In the genomic region with DNA sequence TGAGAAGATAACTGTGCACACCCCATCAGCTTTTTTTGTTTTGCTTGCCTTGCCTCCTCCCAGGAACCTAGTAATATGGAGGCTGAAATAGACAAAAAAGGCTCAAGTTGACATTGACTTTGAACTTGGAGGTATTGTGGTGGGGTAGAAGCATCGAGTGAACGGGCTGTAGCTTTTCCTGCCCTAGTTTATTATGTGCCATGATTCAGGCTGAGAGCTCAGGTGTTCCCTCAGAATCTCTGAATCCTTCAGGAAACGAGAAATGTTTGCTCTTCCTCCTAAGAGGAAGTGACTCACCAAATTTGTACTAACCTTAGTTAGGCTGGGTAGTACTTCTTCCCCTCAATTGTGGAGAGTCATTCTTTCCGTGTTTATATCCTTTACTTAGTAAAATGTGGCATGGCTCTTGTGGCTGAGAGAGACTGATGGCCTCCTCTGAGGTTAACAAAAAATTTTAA, we compare ENCODE assay signal across 8 cellular contexts.
DNase-seq lines count a peak whose midpoint lies in the region; ATAC-seq and TF ChIP-seq lines count a peak whose summit lies in the region.

No MANE protein-coding gene starts in this region.

- no peak overlapping the region for H3K27ac Mint-ChIP-seq in CD14-positive monocyte

- H3K36me3 ChIP-seq in heart left ventricle (peaks cover 0 to 9% (median 1%) of the 10 kb centered on the region in 9 donors), SJSA1 (no peaks in the 10 kb centered on the region)

- H3K9me3 ChIP-seq in heart left ventricle (no peaks in the 10 kb centered on the region), SJSA1 (replicated peaks) (no peaks in the 10 kb centered on the region)

- H3K9me3 Mint-ChIP-seq in CD14-positive monocyte = peaks cover 0 to 2% (median 0%) of the 10 kb centered on the region in 7 donors

- no peaks in the 10 kb centered on the region for H3K27me3 ChIP-seq in heart left ventricle
- H3K27me3 ChIP-seq in SJSA1 (replicated peaks) = no peaks in the 10 kb centered on the region
- no peaks in the 10 kb centered on the region for H3K27me3 ChIP-seq in foreskin keratinocyte

- DNase-seq in heart left ventricle (no peak), cardiac septum (ENCODE audit: low spot score) (no peak), SJSA1 (ENCODE audit: low read depth in 1 of 2, low spot score in 2 of 2) (peak; percentile 47 to 93), foreskin keratinocyte (peak; percentile 69 to 88), substantia nigra (lab: John Stamatoyannopoulos, UW) (no peak), CD14-positive monocyte (ENCODE audit: low spot score) (no peak), lower leg skin (ENCODE audit: low spot score in 2 of 2) (no peak)

- TF ChIP-seq POLR2A in heart left ventricle (IDR thresholded peaks at IDR 0.05) = no peak
- no peak for TF ChIP-seq POLR2A in lower leg skin (IDR thresholded peaks at IDR 0.05)

- intact Hi-C loops in heart left ventricle (cut with DNase I) = loop anchor here in 1 of 10 donors (5.0 kb wide), 1 partner anchor 39 kb away; no protein-coding TSS in a partner anchor
- intact Hi-C loops in cardiac septum (cut with DNase I) = no loop called here
- intact Hi-C loops in CD14-positive monocyte (cut with micrococcal nuclease) = no loop called here
- intact Hi-C loops in lower leg skin (cut with DNase I; ENCODE audit: low total_unique reads) = no loop called here

- ATAC-seq in heart left ventricle = peak in 3 of 4 donors; percentile 71 to 84 (median 72)
- ATAC-seq in foreskin keratinocyte = peak; percentile 90
- no peak for ATAC-seq in HG03095 (IDR thresholded peaks at IDR 0.05; ENCODE audit: unreplicated experiment)

- 45 to 61% (median 50%) methylated on average over 4 of the region's 4 CpGs for WGBS in heart left ventricle, 4 donors
- WGBS in lower leg skin, 2 donors = 12 to 18% methylated on average over 4 of the region's 4 CpGs

- H3K4me1 Mint-ChIP-seq in CD14-positive monocyte = peaks cover 8% of the 10 kb centered on the region

- TF ChIP-seq CTCF in heart left ventricle (IDR thresholded peaks at IDR 0.05) (no peak), foreskin keratinocyte (conservative IDR thresholded peaks at IDR 0.05) (no peak), CD14-positive monocyte (IDR thresholded peaks at IDR 0.05) (no peak), lower leg skin (IDR thresholded peaks at IDR 0.05) (no peak)

- H3K27ac ChIP-seq in heart left ventricle (peak overlapping the region in 11 of 12 donors; percentile 39 to 73 (median 65)), SJSA1 (peak overlapping the region; percentile 96), foreskin keratinocyte (no peak overlapping the region), substantia nigra (ENCODE audit: low read depth, low read length, poor library complexity, severe bottlenecking) (peak overlapping the region; percentile 6)

- H3K4me3 ChIP-seq in heart left ventricle (no peak overlapping the region), SJSA1 (no peak overlapping the region), lower leg skin (ENCODE audit: low read depth, poor library complexity, severe bottlenecking) (no peak overlapping the region)

- H3K27me3 Mint-ChIP-seq in CD14-positive monocyte (ENCODE audit: low read depth in 3 of 3) = peaks cover 7 to 14% (median 12%) of the 10 kb centered on the region in 3 donors

- H3K4me3 Mint-ChIP-seq in CD14-positive monocyte = no peak overlapping the region

- H3K36me3 Mint-ChIP-seq in CD14-positive monocyte = no peaks in the 10 kb centered on the region

- peaks cover 6 to 48% (median 15%) of the 10 kb centered on the region in 12 donors for H3K4me1 ChIP-seq in heart left ventricle
- peaks cover 57% of the 10 kb centered on the region for H3K4me1 ChIP-seq in SJSA1 (replicated peaks)
- H3K4me1 ChIP-seq in foreskin keratinocyte = peaks cover 27% of the 10 kb centered on the region

Comparison
In these comparisons a context has a peak if more than half of its experiments do, and no peak if none do; other contexts are left out.
1. DNase-seq: peak in SJSA1 (2 of 2) and foreskin keratinocyte (2 of 2); none in heart left ventricle (0 of 5), cardiac septum (single experiment), substantia nigra (0 of 49), CD14-positive monocyte (single experiment) and lower leg skin (0 of 2).